Comparison of ENCODE assay signal across 1 cellular context in the genomic region with DNA sequence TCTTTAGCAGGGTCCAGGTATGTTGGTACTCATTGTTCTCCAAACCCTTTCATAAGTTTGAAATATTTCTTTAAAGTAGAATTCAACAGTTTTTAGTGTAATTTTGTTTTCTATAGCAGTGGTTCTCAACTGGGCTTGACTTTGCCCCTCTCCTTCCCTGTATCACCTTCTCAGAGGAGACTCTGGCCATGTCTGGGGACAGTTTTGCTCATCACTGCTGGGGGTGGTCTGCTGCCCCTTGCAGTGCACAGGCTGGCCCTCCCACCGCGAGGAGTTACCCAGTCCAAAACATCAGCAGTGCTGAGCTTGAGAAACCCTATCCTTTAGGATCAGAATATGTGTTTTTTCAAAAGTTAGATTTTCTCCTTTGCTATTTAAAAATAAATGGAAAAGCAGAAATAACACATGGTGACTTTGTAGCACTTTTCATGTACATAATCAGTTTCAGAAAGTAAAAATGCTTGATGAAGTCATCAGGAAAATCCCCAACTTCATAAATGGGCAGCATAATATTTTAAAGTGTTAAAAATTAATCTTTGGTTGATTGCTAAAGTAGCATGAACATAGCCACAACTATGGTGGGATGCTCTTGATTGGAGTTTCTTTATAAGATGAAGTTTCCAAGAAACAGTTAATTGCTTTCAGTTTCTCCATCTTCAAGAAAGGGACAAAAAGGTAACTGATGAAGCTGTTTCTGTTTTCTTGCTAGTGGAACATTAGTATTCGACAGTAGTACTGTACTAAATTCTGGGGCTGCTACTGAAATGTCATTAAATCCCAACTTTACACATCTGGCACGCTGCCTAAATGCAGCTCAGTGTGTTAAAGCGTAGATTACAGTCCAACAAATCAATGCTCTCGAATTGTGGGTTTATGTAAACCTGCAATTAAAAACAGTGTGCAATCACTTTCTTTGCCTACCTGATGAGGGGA.
A peak's percentile ranks its signal among the peaks of the same experiment; 100 is the strongest.
TF ChIP-seq lines count a peak whose summit lies in the region.

No MANE protein-coding gene starts in this region.

TF ChIP-seq in GM12878, 131 proteins besides CTCF, POLR2A, EP300 and RAD21 (continued from another document):
- TF ChIP-seq, protein P1, sequence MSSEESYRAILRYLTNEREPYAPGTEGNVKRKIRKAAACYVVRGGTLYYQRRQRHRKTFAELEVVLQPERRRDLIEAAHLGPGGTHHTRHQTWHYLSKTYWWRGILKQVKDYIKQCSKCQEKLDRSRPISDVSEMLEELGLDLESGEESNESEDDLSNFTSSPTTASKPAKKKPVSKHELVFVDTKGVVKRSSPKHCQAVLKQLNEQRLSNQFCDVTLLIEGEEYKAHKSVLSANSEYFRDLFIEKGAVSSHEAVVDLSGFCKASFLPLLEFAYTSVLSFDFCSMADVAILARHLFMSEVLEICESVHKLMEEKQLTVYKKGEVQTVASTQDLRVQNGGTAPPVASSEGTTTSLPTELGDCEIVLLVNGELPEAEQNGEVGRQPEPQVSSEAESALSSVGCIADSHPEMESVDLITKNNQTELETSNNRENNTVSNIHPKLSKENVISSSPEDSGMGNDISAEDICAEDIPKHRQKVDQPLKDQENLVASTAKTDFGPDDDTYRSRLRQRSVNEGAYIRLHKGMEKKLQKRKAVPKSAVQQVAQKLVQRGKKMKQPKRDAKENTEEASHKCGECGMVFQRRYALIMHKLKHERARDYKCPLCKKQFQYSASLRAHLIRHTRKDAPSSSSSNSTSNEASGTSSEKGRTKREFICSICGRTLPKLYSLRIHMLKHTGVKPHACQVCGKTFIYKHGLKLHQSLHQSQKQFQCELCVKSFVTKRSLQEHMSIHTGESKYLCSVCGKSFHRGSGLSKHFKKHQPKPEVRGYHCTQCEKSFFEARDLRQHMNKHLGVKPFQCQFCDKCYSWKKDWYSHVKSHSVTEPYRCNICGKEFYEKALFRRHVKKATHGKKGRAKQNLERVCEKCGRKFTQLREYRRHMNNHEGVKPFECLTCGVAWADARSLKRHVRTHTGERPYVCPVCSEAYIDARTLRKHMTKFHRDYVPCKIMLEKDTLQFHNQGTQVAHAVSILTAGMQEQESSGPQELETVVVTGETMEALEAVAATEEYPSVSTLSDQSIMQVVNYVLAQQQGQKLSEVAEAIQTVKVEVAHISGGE (CRISPR knock-in tag; IDR thresholded peaks at IDR 0.05) = no peak
- TF ChIP-seq RUNX3 (IDR thresholded peaks at IDR 0.05; ENCODE audit: low read length) = no peak
- no peak for TF ChIP-seq SREBF1 (IDR thresholded peaks at IDR 0.05; ENCODE audit: low read length)
- TF ChIP-seq CUX1 (IDR thresholded peaks at IDR 0.05; ENCODE audit: insufficient replicate concordance, low read depth, low read length) = no peak
- no peak for TF ChIP-seq NR2F1 (conservative IDR thresholded peaks at IDR 0.05)
- peak; percentile 91 for TF ChIP-seq ATF7 (IDR thresholded peaks at IDR 0.05; ENCODE audit: low read depth)
- no peak for TF ChIP-seq SREBF2 (IDR thresholded peaks at IDR 0.05; ENCODE audit: low read length)
- no peak for TF ChIP-seq BMI1 (IDR thresholded peaks at IDR 0.05; ENCODE audit: borderline replicate concordance)
- no peak for TF ChIP-seq YBX1 (IDR thresholded peaks at IDR 0.05)
- no peak for TF ChIP-seq ATF2 (IDR thresholded peaks at IDR 0.05; ENCODE audit: low read length)
- no peak for TF ChIP-seq ZNF217 (IDR thresholded peaks at IDR 0.05)
- TF ChIP-seq IKZF2 (IDR thresholded peaks at IDR 0.05) = peak; percentile 68 to 73; a peak in 3 of 4 replicates
- no peak for TF ChIP-seq NR2C2 (IDR thresholded peaks at IDR 0.05; ENCODE audit: borderline replicate concordance, control insufficient read depth, insufficient read length, low read depth)
- TF ChIP-seq ZNF24 (IDR thresholded peaks at IDR 0.05) = 0 out of 2 replicates have a peak, but pooled peaks have one; percentile 10
- TF ChIP-seq KAT2A (conservative IDR thresholded peaks at IDR 0.05; ENCODE audit: control insufficient read depth, low read depth, low read length) = no peak
- peak; percentile 27; the same call in 1 of the 2 replicates for TF ChIP-seq JUNB (IDR thresholded peaks at IDR 0.05)
- TF ChIP-seq ZSCAN29 (IDR thresholded peaks at IDR 0.05) = no peak
- peak; percentile 14 for TF ChIP-seq MEF2B (IDR thresholded peaks at IDR 0.05; ENCODE audit: partially characterized antibody, poor library complexity, severe bottlenecking)
- no peak for TF ChIP-seq MYB (IDR thresholded peaks at IDR 0.05; ENCODE audit: borderline replicate concordance, low read depth, low read length)
- no peak for TF ChIP-seq KDM1A (IDR thresholded peaks at IDR 0.05; ENCODE audit: borderline replicate concordance)
- no peak for TF ChIP-seq BHLHE40 (IDR thresholded peaks at IDR 0.05; ENCODE audit: borderline replicate concordance in 1 of 2, low read depth in 2 of 2, low read length in 1 of 2)
- TF ChIP-seq NRF1 (conservative IDR thresholded peaks at IDR 0.05; ENCODE audit: low read depth, low read length) = no peak
- TF ChIP-seq RAD51 (IDR thresholded peaks at IDR 0.05) = 0 out of 2 replicates have a peak, but pooled peaks have one; percentile 15
- TF ChIP-seq, protein P2, sequence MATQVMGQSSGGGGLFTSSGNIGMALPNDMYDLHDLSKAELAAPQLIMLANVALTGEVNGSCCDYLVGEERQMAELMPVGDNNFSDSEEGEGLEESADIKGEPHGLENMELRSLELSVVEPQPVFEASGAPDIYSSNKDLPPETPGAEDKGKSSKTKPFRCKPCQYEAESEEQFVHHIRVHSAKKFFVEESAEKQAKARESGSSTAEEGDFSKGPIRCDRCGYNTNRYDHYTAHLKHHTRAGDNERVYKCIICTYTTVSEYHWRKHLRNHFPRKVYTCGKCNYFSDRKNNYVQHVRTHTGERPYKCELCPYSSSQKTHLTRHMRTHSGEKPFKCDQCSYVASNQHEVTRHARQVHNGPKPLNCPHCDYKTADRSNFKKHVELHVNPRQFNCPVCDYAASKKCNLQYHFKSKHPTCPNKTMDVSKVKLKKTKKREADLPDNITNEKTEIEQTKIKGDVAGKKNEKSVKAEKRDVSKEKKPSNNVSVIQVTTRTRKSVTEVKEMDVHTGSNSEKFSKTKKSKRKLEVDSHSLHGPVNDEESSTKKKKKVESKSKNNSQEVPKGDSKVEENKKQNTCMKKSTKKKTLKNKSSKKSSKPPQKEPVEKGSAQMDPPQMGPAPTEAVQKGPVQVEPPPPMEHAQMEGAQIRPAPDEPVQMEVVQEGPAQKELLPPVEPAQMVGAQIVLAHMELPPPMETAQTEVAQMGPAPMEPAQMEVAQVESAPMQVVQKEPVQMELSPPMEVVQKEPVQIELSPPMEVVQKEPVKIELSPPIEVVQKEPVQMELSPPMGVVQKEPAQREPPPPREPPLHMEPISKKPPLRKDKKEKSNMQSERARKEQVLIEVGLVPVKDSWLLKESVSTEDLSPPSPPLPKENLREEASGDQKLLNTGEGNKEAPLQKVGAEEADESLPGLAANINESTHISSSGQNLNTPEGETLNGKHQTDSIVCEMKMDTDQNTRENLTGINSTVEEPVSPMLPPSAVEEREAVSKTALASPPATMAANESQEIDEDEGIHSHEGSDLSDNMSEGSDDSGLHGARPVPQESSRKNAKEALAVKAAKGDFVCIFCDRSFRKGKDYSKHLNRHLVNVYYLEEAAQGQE (IDR thresholded peaks at IDR 0.05; ENCODE audit: low read depth, low read length) = no peak
- TF ChIP-seq HCFC1 (IDR thresholded peaks at IDR 0.05; ENCODE audit: low read length) = no peak
- TF ChIP-seq BCL3 (IDR thresholded peaks at IDR 0.05; ENCODE audit: borderline replicate concordance, insufficient read depth, low read depth, low read length, poor library complexity, severe bottlenecking) = no peak
- no peak for TF ChIP-seq HDAC6 (IDR thresholded peaks at IDR 0.05; ENCODE audit: unreplicated experiment)
- TF ChIP-seq GATAD2B (conservative IDR thresholded peaks at IDR 0.05; ENCODE audit: low read depth) = 0 out of 2 replicates have a peak, but pooled peaks have one; percentile 38
- TF ChIP-seq MTA2 (IDR thresholded peaks at IDR 0.05; ENCODE audit: low read depth) = peak; percentile 97
- peak; percentile 61 for TF ChIP-seq IKZF1 (conservative IDR thresholded peaks at IDR 0.05)
- peak; percentile 66; the same call in 1 of the 2 replicates for TF ChIP-seq DPF2 (IDR thresholded peaks at IDR 0.05)
- TF ChIP-seq TCF3 (IDR thresholded peaks at IDR 0.05; ENCODE audit: borderline replicate concordance, insufficient read depth, low read depth, low read length) = no peak
- TF ChIP-seq, protein P3, sequence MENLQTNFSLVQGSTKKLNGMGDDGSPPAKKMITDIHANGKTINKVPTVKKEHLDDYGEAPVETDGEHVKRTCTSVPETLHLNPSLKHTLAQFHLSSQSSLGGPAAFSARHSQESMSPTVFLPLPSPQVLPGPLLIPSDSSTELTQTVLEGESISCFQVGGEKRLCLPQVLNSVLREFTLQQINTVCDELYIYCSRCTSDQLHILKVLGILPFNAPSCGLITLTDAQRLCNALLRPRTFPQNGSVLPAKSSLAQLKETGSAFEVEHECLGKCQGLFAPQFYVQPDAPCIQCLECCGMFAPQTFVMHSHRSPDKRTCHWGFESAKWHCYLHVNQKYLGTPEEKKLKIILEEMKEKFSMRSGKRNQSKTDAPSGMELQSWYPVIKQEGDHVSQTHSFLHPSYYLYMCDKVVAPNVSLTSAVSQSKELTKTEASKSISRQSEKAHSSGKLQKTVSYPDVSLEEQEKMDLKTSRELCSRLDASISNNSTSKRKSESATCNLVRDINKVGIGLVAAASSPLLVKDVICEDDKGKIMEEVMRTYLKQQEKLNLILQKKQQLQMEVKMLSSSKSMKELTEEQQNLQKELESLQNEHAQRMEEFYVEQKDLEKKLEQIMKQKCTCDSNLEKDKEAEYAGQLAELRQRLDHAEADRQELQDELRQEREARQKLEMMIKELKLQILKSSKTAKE (IDR thresholded peaks at IDR 0.05; ENCODE audit: low read depth, poor library complexity, severe bottlenecking) = peak; percentile 43
- no peak for TF ChIP-seq NFYA (IDR thresholded peaks at IDR 0.05; ENCODE audit: borderline replicate concordance, low read depth, low read length)
